8 cellular contexts compared by ENCODE assay signal in the genomic region with DNA sequence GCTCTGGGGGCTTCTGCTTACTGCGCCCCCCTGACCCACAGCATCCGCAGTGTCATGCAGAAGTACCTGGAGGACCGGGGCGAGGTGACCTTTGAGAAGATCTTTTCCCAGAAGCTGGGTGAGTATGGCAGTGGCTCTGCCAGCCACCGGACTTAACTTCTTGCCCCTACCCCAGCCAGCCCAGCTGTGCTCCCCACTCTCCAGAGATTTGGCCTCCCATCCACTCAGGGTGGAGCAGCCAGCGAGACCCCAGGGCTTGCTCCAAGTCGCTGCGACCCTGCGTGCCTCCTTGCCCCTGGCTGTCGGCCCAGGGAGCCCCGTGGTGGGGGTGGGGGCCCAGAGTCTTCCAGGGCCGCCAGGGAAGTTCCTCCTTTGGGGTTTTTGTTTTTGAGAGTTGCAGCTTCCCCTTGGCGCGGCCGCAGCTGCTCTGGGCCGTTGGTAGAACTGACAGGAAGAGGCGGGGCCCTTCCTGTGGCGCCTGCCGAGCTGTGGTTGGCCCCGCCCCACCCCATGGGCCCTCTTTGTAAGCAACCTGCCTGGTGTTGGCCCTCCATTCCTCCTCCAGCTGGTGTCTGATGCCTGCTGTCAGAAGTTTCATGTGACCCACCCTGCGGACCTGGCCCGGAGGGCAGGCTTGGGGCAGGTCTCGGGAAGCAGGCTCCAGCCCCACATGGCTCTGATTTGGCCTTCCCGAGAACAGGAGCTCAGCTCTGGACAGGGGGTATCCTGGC.
A peak's percentile ranks its signal among the peaks of the same experiment; 100 is the strongest.
DNase-seq lines count a peak whose midpoint lies in the region; ATAC-seq and TF ChIP-seq lines count a peak whose summit lies in the region.

No MANE protein-coding gene starts in this region.

- H3K4me3 ChIP-seq in astrocyte of the cerebellum (ENCODE audit: low read depth, low read length): peak overlapping the region; percentile 23

- no peak for TF ChIP-seq CTCF in astrocyte of the cerebellum (IDR thresholded peaks at IDR 0.05; ENCODE audit: low read depth, low read length, missing control alignments)

- in situ Hi-C loops in astrocyte of the cerebellum (cut with HindIII; ENCODE audit: low sequenced_read_pairs): no loop called here

- peak; percentile 67 for ATAC-seq in GM21619 (IDR thresholded peaks at IDR 0.05; ENCODE audit: unreplicated experiment)

- DNase-seq in EH (ENCODE audit: low read depth): peak; percentile 74
- DNase-seq in Kasumi-1 (lab: John Stamatoyannopoulos, UW): peak; percentile 98
- peak; percentile 93 for DNase-seq in T-helper 22 cell (ENCODE audit: low read depth)
- DNase-seq in astrocyte of the cerebellum (ENCODE audit: low read depth): no peak
- peak; percentile 84 for DNase-seq in iPS-NIHi11 (ENCODE audit: low spot score)
- DNase-seq in stimulated activated CD4-positive, alpha-beta T cell treated with anti-CD3 and anti-CD28 coated beads, Interleukin-1b, Interleukin-23, amount 100 ng/mL, for 48 hours: peak; percentile 91
- DNase-seq in NCI-H446 (lab: John Stamatoyannopoulos, UW): no peak

Comparison
In these comparisons a context has a peak if more than half of its experiments do, and no peak if none do; other contexts are left out.
1. DNase-seq: peak in EH (single experiment), Kasumi-1 (2 of 2), T-helper 22 cell (single experiment), iPS-NIHi11 (single experiment) and stimulated activated CD4-positive, alpha-beta T cell treated with anti-CD3 and anti-CD28 coated beads, Interleukin-1b, Interleukin-23, amount 100 ng/mL, for 48 hours (single experiment); none in astrocyte of the cerebellum (single experiment) and NCI-H446 (0 of 2).